ENCODE assay signal across 1 cellular context in genomic region chr12:6849976-6850560, GRCh38.
TF ChIP-seq lines count a peak whose summit lies in the region.

No MANE protein-coding gene starts in this region.

TF ChIP-seq in GM12878, 131 proteins besides CTCF, POLR2A, EP300 and RAD21:
- TF ChIP-seq IRF4 (IDR thresholded peaks at IDR 0.05; ENCODE audit: low read depth, low read length) (no peak), SUPT20H (IDR thresholded peaks at IDR 0.05; ENCODE audit: borderline replicate concordance, control insufficient read depth, low read depth, low read length) (no peak), ZNF207 (IDR thresholded peaks at IDR 0.05; ENCODE audit: borderline replicate concordance) (no peak), SPI1 (IDR thresholded peaks at IDR 0.05; ENCODE audit: borderline replicate concordance, insufficient read depth, low read depth, low read length) (no peak), IKZF1 (conservative IDR thresholded peaks at IDR 0.05) (no peak), STAT1 (conservative IDR thresholded peaks at IDR 0.05) (no peak), CREM (IDR thresholded peaks at IDR 0.05; ENCODE audit: low read depth) (no peak), SUZ12 (IDR thresholded peaks at IDR 0.05; ENCODE audit: unreplicated experiment) (no peak), SP1 (IDR thresholded peaks at IDR 0.05; ENCODE audit: low read depth, low read length) (no peak)
- TF ChIP-seq, protein P1, sequence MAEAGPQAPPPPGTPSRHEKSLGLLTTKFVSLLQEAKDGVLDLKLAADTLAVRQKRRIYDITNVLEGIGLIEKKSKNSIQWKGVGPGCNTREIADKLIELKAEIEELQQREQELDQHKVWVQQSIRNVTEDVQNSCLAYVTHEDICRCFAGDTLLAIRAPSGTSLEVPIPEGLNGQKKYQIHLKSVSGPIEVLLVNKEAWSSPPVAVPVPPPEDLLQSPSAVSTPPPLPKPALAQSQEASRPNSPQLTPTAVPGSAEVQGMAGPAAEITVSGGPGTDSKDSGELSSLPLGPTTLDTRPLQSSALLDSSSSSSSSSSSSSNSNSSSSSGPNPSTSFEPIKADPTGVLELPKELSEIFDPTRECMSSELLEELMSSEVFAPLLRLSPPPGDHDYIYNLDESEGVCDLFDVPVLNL (IDR thresholded peaks at IDR 0.05; ENCODE audit: low read depth, low read length): no peak
